1 cellular context compared by ENCODE assay signal in genomic region chr1:153938996-153939395, GRCh38.
TF ChIP-seq lines count a peak whose summit lies in the region.

No MANE protein-coding gene starts in this region.

TF ChIP-seq in IMR-90, 13 proteins besides CTCF, POLR2A, EP300 and RAD21:
- TF ChIP-seq RCOR1 (IDR thresholded peaks at IDR 0.05; ENCODE audit: insufficient replicate concordance, low read length) (no peak), BHLHE40 (IDR thresholded peaks at IDR 0.05; ENCODE audit: low read depth, low read length) (no peak), ELK1 (IDR thresholded peaks at IDR 0.05; ENCODE audit: borderline replicate concordance, low read depth, low read length) (no peak)
